ENCODE assay signal across 1 cellular context in genomic region chr9:123302348-123303214, GRCh38.
A peak's percentile ranks its signal among the peaks of the same experiment; 100 is the strongest.
TF ChIP-seq lines count a peak whose summit lies in the region.

No MANE protein-coding gene starts in this region.

TF ChIP-seq in K562, 482 proteins besides CTCF, POLR2A, EP300 and RAD21 (continued from another document and continues in another):
- no peak for TF ChIP-seq HMBOX1 (IDR thresholded peaks at IDR 0.05)
- no peak for TF ChIP-seq CBX8 (IDR thresholded peaks at IDR 0.05; ENCODE audit: borderline replicate concordance, extremely low read depth, low read depth, low read length, poor library complexity, severe bottlenecking)
- TF ChIP-seq ZFPM2 (CRISPR knock-in tag; IDR thresholded peaks at IDR 0.05): no peak
- TF ChIP-seq RBM17 (IDR thresholded peaks at IDR 0.05; ENCODE audit: borderline replicate concordance, low read depth, low read length): no peak
- no peak for TF ChIP-seq CHD7 (IDR thresholded peaks at IDR 0.05; ENCODE audit: low read depth, low read length)
- TF ChIP-seq SRF (CRISPR knock-in tag; IDR thresholded peaks at IDR 0.05): no peak
- TF ChIP-seq ZNF551 (CRISPR knock-in tag; IDR thresholded peaks at IDR 0.05): no peak
- TF ChIP-seq CHD4 (IDR thresholded peaks at IDR 0.05; ENCODE audit: insufficient read depth, insufficient replicate concordance, low read depth, low read length, poor library complexity, severe bottlenecking): no peak
- no peak for TF ChIP-seq HMGN3 (IDR thresholded peaks at IDR 0.05; ENCODE audit: borderline replicate concordance, extremely low read depth, insufficient read length, low read depth, low read length)
- TF ChIP-seq TAF1 (IDR thresholded peaks at IDR 0.05; ENCODE audit: control insufficient read depth, extremely low read depth, insufficient read depth, low read length, severe bottlenecking): no peak
- TF ChIP-seq ETV5 (CRISPR knock-in tag; IDR thresholded peaks at IDR 0.05; ENCODE audit: low read depth): peak; percentile 63; the same call in 1 of the 2 replicates
- TF ChIP-seq ZNF121 (CRISPR knock-in tag; conservative IDR thresholded peaks at IDR 0.05): no peak
- TF ChIP-seq RBBP5 (IDR thresholded peaks at IDR 0.05; ENCODE audit: borderline replicate concordance, insufficient read depth, low read length, poor library complexity, severe bottlenecking): no peak
- TF ChIP-seq ZNF780A (CRISPR knock-in tag; IDR thresholded peaks at IDR 0.05): no peak
- no peak for TF ChIP-seq YY1 (IDR thresholded peaks at IDR 0.05; ENCODE audit: borderline replicate concordance in 1 of 3, control insufficient read depth in 1 of 3, extremely low read depth in 1 of 3, insufficient read depth in 3 of 3, insufficient read length in 1 of 3, insufficient replicate concordance in 2 of 3, low read depth in 1 of 3, low read length in 2 of 3)
- no peak for TF ChIP-seq ZNF280A (IDR thresholded peaks at IDR 0.05; ENCODE audit: low read depth, partially characterized antibody)
- no peak for TF ChIP-seq SIN3A (IDR thresholded peaks at IDR 0.05; ENCODE audit: borderline replicate concordance in 2 of 2, control insufficient read depth in 1 of 2, low read depth in 2 of 2, low read length in 2 of 2)
- TF ChIP-seq ARID2 (IDR thresholded peaks at IDR 0.05): no peak
- no peak for TF ChIP-seq XRCC3 (IDR thresholded peaks at IDR 0.05)
- TF ChIP-seq CTCFL (IDR thresholded peaks at IDR 0.05; ENCODE audit: borderline replicate concordance, insufficient read depth, low read depth, low read length, poor library complexity, severe bottlenecking): no peak
- no peak for TF ChIP-seq CSDE1 (IDR thresholded peaks at IDR 0.05)
- no peak for TF ChIP-seq BCL6 (CRISPR knock-in tag; IDR thresholded peaks at IDR 0.05)
- no peak for TF ChIP-seq NCOR1 (IDR thresholded peaks at IDR 0.05)
- TF ChIP-seq ZBTB34 (CRISPR knock-in tag; IDR thresholded peaks at IDR 0.05): no peak
- no peak for TF ChIP-seq YBX1 (IDR thresholded peaks at IDR 0.05)
- TF ChIP-seq JUN (IDR thresholded peaks at IDR 0.05; ENCODE audit: borderline replicate concordance, low read depth, low read length): no peak
- no peak for TF ChIP-seq JUN (CRISPR knock-in tag; IDR thresholded peaks at IDR 0.05; ENCODE audit: borderline replicate concordance)
- peak; percentile 37 for TF ChIP-seq HNRNPLL (IDR thresholded peaks at IDR 0.05; ENCODE audit: low read depth, low read length, poor library complexity, severe bottlenecking)
- TF ChIP-seq ARID1B (IDR thresholded peaks at IDR 0.05): no peak
- no peak for TF ChIP-seq HDGF (IDR thresholded peaks at IDR 0.05)
- TF ChIP-seq ZNF165 (CRISPR knock-in tag; IDR thresholded peaks at IDR 0.05; ENCODE audit: borderline replicate concordance): no peak
- no peak for TF ChIP-seq SRSF1 (IDR thresholded peaks at IDR 0.05; ENCODE audit: low read depth, low read length)
- TF ChIP-seq MED1 (CRISPR knock-in tag; IDR thresholded peaks at IDR 0.05; ENCODE audit: borderline replicate concordance): no peak
- TF ChIP-seq STAT6 (CRISPR knock-in tag; IDR thresholded peaks at IDR 0.05): no peak
- no peak for TF ChIP-seq MXD1 (CRISPR knock-in tag; IDR thresholded peaks at IDR 0.05; ENCODE audit: borderline replicate concordance, poor library complexity, severe bottlenecking)
- no peak for TF ChIP-seq DLX4 (CRISPR knock-in tag; IDR thresholded peaks at IDR 0.05)
- 0 out of 2 replicates have a peak, but pooled peaks have one; percentile 58 for TF ChIP-seq GATA2 (CRISPR knock-in tag; IDR thresholded peaks at IDR 0.05)
- no peak for TF ChIP-seq ELK3 (CRISPR knock-in tag; IDR thresholded peaks at IDR 0.05)
